Comparison of ENCODE assay signal across 11 cellular contexts in genomic region chr2:233413046-233413445, GRCh38. TPM values are rescaled to one million over a fixed set of nuclear protein-coding genes. Genes with fewer than 3 reads are reported as not detected.
A peak's percentile ranks its signal among the peaks of the same experiment; 100 is the strongest.
DNase-seq lines count a peak whose midpoint lies in the region; ATAC-seq, FAIRE-seq and TF ChIP-seq lines count a peak whose summit lies in the region.
"Had no signal": no experiment of that assay in that cellular context is flagged by ENCODE, and none has a peak within 500 bp of the region (broad histone marks: within the 10 kb centered on the region; RNA-seq: fewer than 3 reads in every experiment).

No MANE protein-coding gene starts in this region.

- peaks cover 2% of the 10 kb centered on the region for H3K4me1 Mint-ChIP-seq in neural progenitor cell

- H3K4ac ChIP-seq in mesenchymal stem cell (ENCODE audit: low read depth in 1 of 2, low read length in 2 of 2), result no peak overlapping the region

- H2BK15ac ChIP-seq in mesenchymal stem cell (ENCODE audit: low read depth, poor library complexity, severe bottlenecking), result no peak overlapping the region

- ATAC-seq in left lobe of liver (no peak), HG02678 (IDR thresholded peaks at IDR 0.05; ENCODE audit: unreplicated experiment) (no peak)

- H3K4me3 ChIP-seq in ACC112 (ENCODE audit: low read depth, low read length) (peak overlapping the region; percentile 10), mesenchymal stem cell (ENCODE audit: insufficient read depth in 1 of 2, low read depth in 1 of 2, low read length in 2 of 2) (no peak overlapping the region), neural progenitor cell (no peak overlapping the region)
- H3K4me3 ChIP-seq: hepatocyte, suprapubic skin had no signal

- no peaks in the 10 kb centered on the region for H4K20me1 ChIP-seq in neural progenitor cell (ENCODE audit: low read depth)

- no peak overlapping the region for H2BK5ac ChIP-seq in mesenchymal stem cell (ENCODE audit: low read depth, low read length, poor library complexity, severe bottlenecking)

- peaks cover 20% of the 10 kb centered on the region for H3K9me3 Mint-ChIP-seq in neural progenitor cell

- WGBS in mesenchymal stem cell, result 49% methylated on average over 3 of the region's 4 CpGs

- TF ChIP-seq POLR2A in GM12892 (IDR thresholded peaks at IDR 0.05; ENCODE audit: low read depth, low read length), result no peak

- no peak overlapping the region for H3K18ac ChIP-seq in mesenchymal stem cell (ENCODE audit: low read depth in 1 of 2, low read length in 2 of 2)

- peak overlapping the region; percentile 99 for H3K27ac ChIP-seq in ACC112 (ENCODE audit: low read depth, low read length)
- H3K27ac ChIP-seq in mesenchymal stem cell (ENCODE audit: low read length, poor library complexity, severe bottlenecking), result peak overlapping the region; percentile 69
- no peak overlapping the region for H3K27ac ChIP-seq in neural progenitor cell
- H3K27ac ChIP-seq: hepatocyte, suprapubic skin had no signal

- no peaks in the 10 kb centered on the region for H3K27me3 ChIP-seq in ACC112 (ENCODE audit: insufficient read depth, low read length)
- no peaks in the 10 kb centered on the region for H3K27me3 ChIP-seq in mesenchymal stem cell (ENCODE audit: control insufficient read depth in 1 of 2, insufficient read depth in 1 of 2, low read length in 2 of 2)
- H3K27me3 ChIP-seq in neural progenitor cell, result no peaks in the 10 kb centered on the region
- H3K27me3 ChIP-seq: hepatocyte, suprapubic skin had no signal

- H3K27me3 Mint-ChIP-seq in neural progenitor cell (ENCODE audit: insufficient read depth, low read depth), result peaks cover 2% of the 10 kb centered on the region

- H3K14ac ChIP-seq in mesenchymal stem cell (ENCODE audit: low read length in 2 of 2), result no peak overlapping the region

- peaks cover 15% of the 10 kb centered on the region for H3K79me1 ChIP-seq in mesenchymal stem cell (replicated peaks; ENCODE audit: low read length, poor library complexity, severe bottlenecking)

- no peaks in the 10 kb centered on the region for H3F3A ChIP-seq in neural progenitor cell (ENCODE audit: low read depth)

- H3K4me3 Mint-ChIP-seq in neural progenitor cell, result no peak overlapping the region

- peaks cover 27% of the 10 kb centered on the region for H3K36me3 Mint-ChIP-seq in neural progenitor cell

- H3K27ac Mint-ChIP-seq in neural progenitor cell, result no peak overlapping the region

- no peak overlapping the region for H4K8ac ChIP-seq in mesenchymal stem cell (ENCODE audit: low read length)

- H3K9ac ChIP-seq in mesenchymal stem cell (ENCODE audit: low read length), result no peak overlapping the region
- H3K9ac ChIP-seq in neural progenitor cell, result no peak overlapping the region

- H3K79me2 ChIP-seq in ACC112 (ENCODE audit: control insufficient read depth, insufficient read depth, low read length, unreplicated experiment) (peaks cover 11% of the 10 kb centered on the region), neural progenitor cell (ENCODE audit: low read depth) (no peaks in the 10 kb centered on the region)

- H4K91ac ChIP-seq in mesenchymal stem cell (ENCODE audit: low read length), result no peak overlapping the region

- H3K4me2 ChIP-seq in mesenchymal stem cell (ENCODE audit: low read length, poor library complexity, severe bottlenecking) (no peak overlapping the region), neural progenitor cell (no peak overlapping the region)
- H3K4me2 ChIP-seq: hepatocyte had no signal

- no peak overlapping the region for H3K23ac ChIP-seq in mesenchymal stem cell (ENCODE audit: low read length in 2 of 2)

- DNase-seq in HCEC 1CT, result peak; percentile 20
- peak; percentile 42 for DNase-seq in astrocyte of the hippocampus (ENCODE audit: low read depth, low spot score)
- no peak for DNase-seq in mesenchymal stem cell
- DNase-seq in left lobe of liver (ENCODE audit: low spot score), result no peak
- no peak for DNase-seq in neural progenitor cell (ENCODE audit: low spot score)
- no peak for DNase-seq in GM12892 (ENCODE audit: insufficient read length)
- DNase-seq: central memory CD4-positive, alpha-beta T cell had no signal

- no peak overlapping the region for H2BK120ac ChIP-seq in mesenchymal stem cell (ENCODE audit: low read depth, low read length)

- H3K9me3 ChIP-seq in mesenchymal stem cell (ENCODE audit: control insufficient read depth, low read length) (peaks cover 10% of the 10 kb centered on the region), neural progenitor cell (ENCODE audit: low read depth) (peaks cover 14% of the 10 kb centered on the region)
- H3K9me3 ChIP-seq: suprapubic skin had no signal

- H3K4me1 ChIP-seq in ACC112 (ENCODE audit: control insufficient read depth, insufficient read depth, low read length, unreplicated experiment) (peaks cover 34% of the 10 kb centered on the region), mesenchymal stem cell (ENCODE audit: control insufficient read depth, insufficient read depth, low read depth, low read length) (peaks cover 20% of the 10 kb centered on the region), neural progenitor cell (no peaks in the 10 kb centered on the region)

- TF ChIP-seq CTCF in neural progenitor cell (IDR thresholded peaks at IDR 0.05), result no peak

- peaks cover 13% of the 10 kb centered on the region for H3K36me3 ChIP-seq in ACC112 (ENCODE audit: insufficient read depth, low read length)
- peaks cover 0 to 6% of the 10 kb centered on the region in 2 experiments for H3K36me3 ChIP-seq in mesenchymal stem cell (ENCODE audit: control insufficient read depth in 1 of 2, insufficient read depth in 2 of 2, low read depth in 1 of 2, low read length in 2 of 2)
- peaks cover 13% of the 10 kb centered on the region for H3K36me3 ChIP-seq in neural progenitor cell
- H3K36me3 ChIP-seq: suprapubic skin had no signal

- H2BK12ac ChIP-seq in mesenchymal stem cell (ENCODE audit: low read length in 2 of 2), result no peak overlapping the region

- H2AFZ ChIP-seq in ACC112 (ENCODE audit: low read length, unreplicated experiment) (no peak overlapping the region), mesenchymal stem cell (ENCODE audit: low read depth, low read length) (no peak overlapping the region), neural progenitor cell (replicated peaks) (no peak overlapping the region)
- H2AFZ ChIP-seq: hepatocyte had no signal

- H2AK5ac ChIP-seq in mesenchymal stem cell (ENCODE audit: low read length, severe bottlenecking), result no peak overlapping the region

- no peak for FAIRE-seq in GM12892 (lab: Jason Lieb, UNC)

RNA-seq across cellular contexts. Expression of gene DGKD, which starts 58.8 kb away (rescaled TPM):
- 10.4 TPM for polyA plus RNA-seq in mesenchymal stem cell (2013, experiment 1 of 2)
- polyA plus RNA-seq in mesenchymal stem cell (2013, experiment 2 of 2), result 7.8 TPM
- total RNA-seq in left lobe of liver (17.9 TPM), neural progenitor cell (ENCODE audit: low replicate concordance) (10.9 and 22.0 TPM in 2 replicates)
- polyA plus RNA-seq in GM12892 (2012; ENCODE audit: missing spikeins), result 63.1 TPM

Comparison
In these comparisons a context has a peak if more than half of its experiments do, and no peak if none do; other contexts are left out.
1. DNase-seq: peak in HCEC 1CT (single experiment) and astrocyte of the hippocampus (single experiment); none in mesenchymal stem cell (single experiment), left lobe of liver (single experiment), neural progenitor cell (single experiment) and GM12892 (single experiment).